Comparison of ENCODE assay signal across 14 cellular contexts in genomic region chr11:72075109-72075508, GRCh38. TPM values are rescaled to one million over a fixed set of nuclear protein-coding genes. Genes with fewer than 3 reads are reported as not detected.
DNase-seq lines count a peak whose midpoint lies in the region; ATAC-seq and TF ChIP-seq lines count a peak whose summit lies in the region.
"Had no signal": no experiment of that assay in that cellular context is flagged by ENCODE, and none has a peak within 500 bp of the region (broad histone marks: within the 10 kb centered on the region; RNA-seq: fewer than 3 reads in every experiment).

No MANE protein-coding gene starts in this region.

- DNase-seq in NCI-H82 (lab: John Stamatoyannopoulos, UW) (peak; percentile 4), NCI-H82 treated with DMSO at 0.1 percent for 48 hours (lab: John Stamatoyannopoulos, UW; ENCODE audit: unreplicated experiment) (no peak), NAMALWA (ENCODE audit: low spot score) (peak; percentile 65), dermis blood vessel endothelial cell (peak; percentile 28), sigmoid colon (no peak), foreskin melanocyte (no peak), immature natural killer cell (no peak)
- DNase-seq: 8988T, colonic mucosa had no signal

- intact Hi-C loops in sigmoid colon (cut with DNase I), result no loop called here

- 86 to 100% methylated on average over 1 of the region's 1 CpG for WGBS in sigmoid colon, 2 donors

- no peaks in the 10 kb centered on the region for H3K27me3 ChIP-seq in sigmoid colon
- H3K27me3 ChIP-seq: colonic mucosa had no signal

- no peak overlapping the region for H3K4me3 Mint-ChIP-seq in immature natural killer cell

- peaks cover 0 to 11% (median 0%) of the 10 kb centered on the region in 3 donors for H3K27me3 Mint-ChIP-seq in immature natural killer cell (ENCODE audit: low read depth in 3 of 3)

- no peak for ATAC-seq in GM18498 (IDR thresholded peaks at IDR 0.05; ENCODE audit: unreplicated experiment)
- ATAC-seq: left lobe of liver had no signal

- H3K36me3 Mint-ChIP-seq in immature natural killer cell, result no peaks in the 10 kb centered on the region

- no peak for TF ChIP-seq POLR2A in sigmoid colon (IDR thresholded peaks at IDR 0.05)

- no peak for TF ChIP-seq CTCF in sigmoid colon (IDR thresholded peaks at IDR 0.05)

- H3K4me1 Mint-ChIP-seq in immature natural killer cell, result peaks cover 38 to 49% of the 10 kb centered on the region in 2 donors

- no peaks in the 10 kb centered on the region for H3K9me3 Mint-ChIP-seq in immature natural killer cell

- H3K4me1 ChIP-seq in sigmoid colon, result peaks cover 0 to 39% (median 30%) of the 10 kb centered on the region in 4 donors
- H3K4me1 ChIP-seq: colonic mucosa had no signal

- no peaks in the 10 kb centered on the region for H3K9me3 ChIP-seq in sigmoid colon
- H3K9me3 ChIP-seq: colonic mucosa had no signal

- H3K36me3 ChIP-seq in sigmoid colon, result no peaks in the 10 kb centered on the region
- H3K36me3 ChIP-seq: colonic mucosa had no signal

- no peak for TF ChIP-seq EP300 in sigmoid colon (IDR thresholded peaks at IDR 0.05)

- no peak overlapping the region for H3K4me3 ChIP-seq in sigmoid colon
- H3K4me3 ChIP-seq: colonic mucosa had no signal

- H3K27ac ChIP-seq in sigmoid colon, result peak overlapping the region in 3 of 4 donors; percentile 9 to 48 (median 21)
- H3K27ac ChIP-seq: colonic mucosa had no signal

- peak overlapping the region in 1 of 6 donors; percentile 64 for H3K27ac Mint-ChIP-seq in immature natural killer cell

RNA-seq across cellular contexts. Expression of gene NUMA1, which starts 5.2 kb away (rescaled TPM):
- 151 and 225 TPM in 2 replicates for total RNA-seq in dermis blood vessel endothelial cell
- total RNA-seq in sigmoid colon, result 100 to 1,000 TPM; 249 to 343 (median 265) TPM
- polyA plus RNA-seq in sigmoid colon, result 100 to 1,000 TPM in 2 of 3 donors, 10 to 100 TPM in 1; 99.1 to 176 (median 109) TPM
- 10 to 100 TPM in 2 of 3 donors, 1 to 10 TPM in 1; 2.7 to 92.5 (median 10.5) TPM for polyA plus RNA-seq in immature natural killer cell

RNA-seq across cellular contexts. Expression of gene LRRC51, which starts 5.5 kb away (rescaled TPM):
- total RNA-seq in dermis blood vessel endothelial cell (2.8 and 7.8 TPM in 2 replicates), sigmoid colon (10 to 100 TPM in 1 of 4 donors, 1 to 10 TPM in 3; 3.2 to 14.8 (median 6.4) TPM)
- polyA plus RNA-seq in sigmoid colon (10 to 100 TPM in 2 of 3 donors, 1 to 10 TPM in 1; 4.6 to 12.3 (median 10.8) TPM), immature natural killer cell (1 to 10 TPM in 2 of 3 donors, not detected in 1; 3.4 to 4.7 TPM)

RNA-seq across cellular contexts. Expression of gene LAMTOR1, which starts 28.0 kb away (rescaled TPM):
- total RNA-seq in dermis blood vessel endothelial cell (100 and 111 TPM in 2 replicates), sigmoid colon (100 to 1,000 TPM in 3 of 4 donors, 10 to 100 TPM in 1; 87.2 to 123 (median 120) TPM)
- polyA plus RNA-seq in sigmoid colon (100 to 1,000 TPM; 132 to 256 (median 228) TPM), immature natural killer cell (100 to 1,000 TPM; 110 to 181 (median 138) TPM)

RNA-seq across cellular contexts. Expression of gene TOMT, which starts 30.6 kb away (rescaled TPM):
- total RNA-seq in dermis blood vessel endothelial cell (not detected in 2 replicates), sigmoid colon (not detected)
- polyA plus RNA-seq in sigmoid colon (not detected), immature natural killer cell (not detected)
- total RNA-seq: activated CD8-positive, alpha-beta memory T cell treated with anti-CD3 and anti-CD28 coated beads for 36 hours; colonic mucosa; NCI-H460; ureter had no signal

RNA-seq across cellular contexts. Expression of gene ANAPC15, which starts 37.4 kb away (rescaled TPM):
- total RNA-seq in dermis blood vessel endothelial cell (24.7 and 26.8 TPM in 2 replicates), sigmoid colon (10 to 100 TPM; 48.5 to 77.1 (median 57.8) TPM)
- polyA plus RNA-seq in sigmoid colon (10 to 100 TPM; 84.5 to 93.1 (median 89.0) TPM), immature natural killer cell (10 to 100 TPM; 70.9 to 76.7 (median 75.2) TPM)

Comparison
In these comparisons a context has a peak if more than half of its experiments do, and no peak if none do; other contexts are left out.
1. DNase-seq: peak in NCI-H82 (single experiment), NAMALWA (single experiment) and dermis blood vessel endothelial cell (single experiment); none in NCI-H82 treated with DMSO at 0.1 percent for 48 hours (single experiment), sigmoid colon (single experiment), foreskin melanocyte (single experiment) and immature natural killer cell (0 of 3).